In the genomic region with DNA sequence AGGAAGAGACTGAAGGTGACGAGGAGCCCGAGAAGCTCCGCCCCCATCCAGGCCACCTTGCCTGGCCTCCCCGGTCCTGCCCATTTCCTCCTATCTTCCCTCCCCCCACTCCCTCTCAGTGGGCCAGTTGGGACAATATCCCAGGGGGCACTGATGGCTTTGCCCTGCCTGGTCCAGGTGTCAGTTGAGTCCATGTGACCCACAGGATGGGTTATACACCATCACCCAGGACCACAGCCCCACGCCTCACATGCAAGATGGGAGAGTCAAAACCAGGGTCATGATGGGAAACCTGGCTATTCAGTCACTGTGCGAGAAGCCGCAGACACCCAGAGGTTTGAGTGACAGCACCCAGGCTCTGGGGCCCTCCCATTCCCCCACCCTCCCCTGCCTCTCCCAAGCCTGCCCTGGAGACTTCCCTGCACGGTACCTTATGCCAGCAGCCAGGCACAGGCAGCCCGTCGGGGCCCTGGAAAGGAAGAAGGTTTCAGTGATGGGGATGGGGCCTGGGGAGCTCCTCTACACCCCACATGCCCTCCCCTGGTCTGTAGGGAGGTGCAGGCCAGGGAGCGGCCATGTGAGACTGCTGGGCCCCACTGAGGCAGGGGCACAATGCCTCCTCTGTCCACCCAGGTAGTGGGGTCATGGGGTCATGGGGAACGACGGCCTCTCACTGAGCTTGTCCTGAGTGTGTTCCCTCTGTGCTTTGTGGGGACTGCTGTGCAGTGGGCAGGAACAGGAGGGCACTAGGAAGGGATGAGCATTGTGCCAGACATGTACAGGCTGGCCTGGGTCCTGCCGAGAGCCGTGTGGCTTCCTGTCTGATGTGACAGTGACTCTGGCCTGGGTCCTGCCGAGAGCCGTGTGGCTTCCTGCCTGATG, we compare ENCODE assay signal across 11 cellular contexts. TPM values are rescaled to one million over a fixed set of nuclear protein-coding genes. Genes with fewer than 3 reads are reported as not detected.
A peak's percentile ranks its signal among the peaks of the same experiment; 100 is the strongest.
DNase-seq lines count a peak whose midpoint lies in the region; ATAC-seq and TF ChIP-seq lines count a peak whose summit lies in the region.
"Had no signal": no experiment of that assay in that cellular context is flagged by ENCODE, and none has a peak within 500 bp of the region (broad histone marks: within the 10 kb centered on the region; RNA-seq: fewer than 3 reads in every experiment).

No MANE protein-coding gene starts in this region.

- intact Hi-C loops in right cardiac atrium (cut with DNase I): no loop called here

- CTCF ChIA-PET in WTC11 (lab: Charles Lee): interaction anchor here (0.5 to 3.3 kb wide), 3 partner anchors 15 to 391 kb away, joined by 3 to 11 read pairs (median 3); a partner anchor contains a TSS

- H3K9me3 ChIP-seq in right cardiac atrium (ENCODE audit: control insufficient read depth, low read length): no peaks in the 10 kb centered on the region
- H3K9me3 ChIP-seq: sigmoid colon had no signal

- peak overlapping the region; percentile 5 for H3K27ac ChIP-seq in right cardiac atrium (ENCODE audit: low read length)
- H3K27ac ChIP-seq in substantia nigra (ENCODE audit: low read depth, low read length, poor library complexity, severe bottlenecking): peak overlapping the region; percentile 43

- H3K4me1 Mint-ChIP-seq in WTC11: peaks cover 11% of the 10 kb centered on the region

- peak; percentile 39 for DNase-seq in activated gamma-delta T cell (lab: John Stamatoyannopoulos, UW)
- no peak for DNase-seq in activated gamma-delta T cell treated with Interleukin-2 at 50 U/mL for 16 hours
- DNase-seq in WTC11 (ENCODE audit: low spot score): no peak
- no peak for DNase-seq in right cardiac atrium
- peak in 2 of 49 donors; percentile 20 to 21 for DNase-seq in substantia nigra (lab: John Stamatoyannopoulos, UW)
- DNase-seq in NCI-H526 (lab: John Stamatoyannopoulos, UW): no peak
- no peak for DNase-seq in SKM-1 (lab: John Stamatoyannopoulos, UW; ENCODE audit: unreplicated experiment)
- DNase-seq in NOMO-1 treated with dmso at 0.1 percent for 144 hours (lab: John Stamatoyannopoulos, UW; ENCODE audit: unreplicated experiment): no peak
- DNase-seq: amniotic stem cell, NCI-H524, sigmoid colon had no signal

- no peak overlapping the region for H3K27ac Mint-ChIP-seq in WTC11

- peaks cover 10% of the 10 kb centered on the region for H3K4me1 ChIP-seq in right cardiac atrium (ENCODE audit: control insufficient read depth, insufficient read depth, low read length)
- H3K4me1 ChIP-seq: sigmoid colon had no signal

- TF ChIP-seq CTCF in WTC11 (IDR thresholded peaks at IDR 0.05): no peak

- WGBS in right cardiac atrium: 42% methylated on average over 17 of the region's 17 CpGs

- H3K27me3 Mint-ChIP-seq in WTC11 (ENCODE audit: low read depth): no peaks in the 10 kb centered on the region

- H3K4me3 ChIP-seq in right cardiac atrium (ENCODE audit: low read length): no peak overlapping the region
- H3K4me3 ChIP-seq: sigmoid colon had no signal

- no peaks in the 10 kb centered on the region for H3K27me3 ChIP-seq in right cardiac atrium (ENCODE audit: control insufficient read depth, insufficient read depth)
- H3K27me3 ChIP-seq: sigmoid colon had no signal

- no peaks in the 10 kb centered on the region for H3K9me3 Mint-ChIP-seq in WTC11

- ATAC-seq in WTC11: peak; percentile 29
- no peak for ATAC-seq in right cardiac atrium

- no peaks in the 10 kb centered on the region for H3K36me3 Mint-ChIP-seq in WTC11

- POLR2A ChIA-PET in WTC11 (lab: Charles Lee): no interaction called here

- no peak overlapping the region for H3K4me3 Mint-ChIP-seq in WTC11

TF ChIP-seq in WTC11, 78 proteins besides CTCF, POLR2A, EP300 and RAD21:
- TF ChIP-seq ELF4 (CRISPR knock-in tag; IDR thresholded peaks at IDR 0.05; ENCODE audit: low read depth) (no peak), CREM (CRISPR knock-in tag; IDR thresholded peaks at IDR 0.05) (no peak)
- TF ChIP-seq, protein P1, sequence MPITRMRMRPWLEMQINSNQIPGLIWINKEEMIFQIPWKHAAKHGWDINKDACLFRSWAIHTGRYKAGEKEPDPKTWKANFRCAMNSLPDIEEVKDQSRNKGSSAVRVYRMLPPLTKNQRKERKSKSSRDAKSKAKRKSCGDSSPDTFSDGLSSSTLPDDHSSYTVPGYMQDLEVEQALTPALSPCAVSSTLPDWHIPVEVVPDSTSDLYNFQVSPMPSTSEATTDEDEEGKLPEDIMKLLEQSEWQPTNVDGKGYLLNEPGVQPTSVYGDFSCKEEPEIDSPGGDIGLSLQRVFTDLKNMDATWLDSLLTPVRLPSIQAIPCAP (CRISPR knock-in tag; IDR thresholded peaks at IDR 0.05): no peak

RNA-seq across cellular contexts. Expression of a gene that starts 6.3 kb away (rescaled TPM):
- total RNA-seq in WTC11 (2021): 30.9 to 41.7 TPM (median 31.7 TPM) in 3 replicates
- total RNA-seq in right cardiac atrium: 10 to 100 TPM; 41.0 to 53.6 (median 48.5) TPM
- 35.3 TPM for polyA plus RNA-seq in right cardiac atrium

RNA-seq across cellular contexts. Expression of a gene that starts 34.6 kb away (rescaled TPM):
- 414 to 457 TPM (median 419 TPM) in 3 replicates for total RNA-seq in WTC11 (2021)
- 100 to 1,000 TPM in 1 of 4 donors, 10 to 100 TPM in 3; 75.3 to 125 (median 86.9) TPM for total RNA-seq in right cardiac atrium
- polyA plus RNA-seq in right cardiac atrium: 88.2 TPM

RNA-seq across cellular contexts. Expression of a gene that starts 51.8 kb away (rescaled TPM):
- total RNA-seq in WTC11 (2021): not detected in 3 replicates
- not detected for total RNA-seq in right cardiac atrium
- polyA plus RNA-seq in right cardiac atrium: not detected
- total RNA-seq: sigmoid colon had no signal
